10 cellular contexts compared by ENCODE assay signal in the genomic region with DNA sequence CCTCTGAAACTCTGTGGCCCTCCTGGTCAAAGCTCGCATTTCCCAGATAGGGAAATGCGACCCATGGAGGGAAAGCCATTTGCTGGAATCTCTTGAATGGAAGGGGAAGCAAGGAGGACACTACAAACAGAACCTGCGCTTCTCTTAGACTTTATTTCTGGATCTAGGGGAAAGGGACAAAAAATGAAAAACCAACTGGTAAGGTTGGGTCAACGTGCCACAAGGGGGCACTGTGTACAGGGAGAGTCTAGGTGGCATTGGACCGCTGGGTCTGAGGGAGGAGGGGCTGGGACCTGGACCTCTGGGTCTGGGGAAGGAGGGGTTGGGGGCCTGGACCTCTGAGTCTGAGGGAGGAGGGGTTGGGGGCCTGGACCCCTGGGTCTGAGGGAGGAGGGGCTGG. TPM values are rescaled to one million over a fixed set of nuclear protein-coding genes. Genes with fewer than 3 reads are reported as not detected.
A peak's percentile ranks its signal among the peaks of the same experiment; 100 is the strongest.
DNase-seq lines count a peak whose midpoint lies in the region; ATAC-seq and TF ChIP-seq lines count a peak whose summit lies in the region.
"Had no signal": no experiment of that assay in that cellular context is flagged by ENCODE, and none has a peak within 500 bp of the region (broad histone marks: within the 10 kb centered on the region; RNA-seq: fewer than 3 reads in every experiment).

No MANE protein-coding gene starts in this region.

- no peak overlapping the region for H3K4me3 Mint-ChIP-seq in endothelial cell (ENCODE audit: unreplicated experiment)
- H3K4me3 Mint-ChIP-seq: naive thymus-derived CD4-positive, alpha-beta T cell had no signal

- no peaks in the 10 kb centered on the region for H3K9me3 ChIP-seq in SU-DHL-6 (ENCODE audit: insufficient read depth, low read length)

- no peaks in the 10 kb centered on the region for H3K36me3 ChIP-seq in SU-DHL-6 (ENCODE audit: low read length)

- H3K9me2 ChIP-seq in SU-DHL-6 (replicated peaks; ENCODE audit: insufficient read depth, low read length): no peaks in the 10 kb centered on the region

- H3K79me2 ChIP-seq in SU-DHL-6 (ENCODE audit: insufficient read depth, low read length): no peaks in the 10 kb centered on the region

- no peak overlapping the region for H3K4me3 ChIP-seq in SU-DHL-6 (ENCODE audit: insufficient read depth, low read length, poor library complexity, severe bottlenecking)

- H3F3A ChIP-seq in SU-DHL-6 (ENCODE audit: insufficient read depth): no peaks in the 10 kb centered on the region

- TF ChIP-seq CTCF in SU-DHL-6 (IDR thresholded peaks at IDR 0.05; ENCODE audit: insufficient read depth, low read length, poor library complexity, severe bottlenecking) (peak; percentile 59), endothelial cell (IDR thresholded peaks at IDR 0.05; ENCODE audit: unreplicated experiment) (peak; percentile 63)

- H3K9ac ChIP-seq in SU-DHL-6 (ENCODE audit: low read length): no peak overlapping the region

- H4K20me1 ChIP-seq in SU-DHL-6 (ENCODE audit: low read depth, low read length): no peaks in the 10 kb centered on the region

- no peaks in the 10 kb centered on the region for H3K36me3 Mint-ChIP-seq in endothelial cell (ENCODE audit: low read depth, unreplicated experiment)
- H3K36me3 Mint-ChIP-seq: naive thymus-derived CD4-positive, alpha-beta T cell had no signal

- H2AFZ ChIP-seq in SU-DHL-6 (ENCODE audit: low read depth, low read length, severe bottlenecking): no peak overlapping the region

- H3K4me2 ChIP-seq in SU-DHL-6 (ENCODE audit: low read depth, low read length, poor library complexity, severe bottlenecking): no peak overlapping the region

- no peak overlapping the region for H3K27ac Mint-ChIP-seq in endothelial cell (ENCODE audit: unreplicated experiment)
- H3K27ac Mint-ChIP-seq: naive thymus-derived CD4-positive, alpha-beta T cell had no signal

- DNase-seq in activated naive CD4-positive, alpha-beta T cell treated with Interleukin-2 at 50 U/mL for 16 hours: peak; percentile 12
- no peak for DNase-seq in activated naive CD4-positive, alpha-beta T cell (lab: John Stamatoyannopoulos, UW)
- DNase-seq in endothelial cell (ENCODE audit: low spot score) (peak; percentile 58), NCI-H526 treated with DMSO at 0.1 percent for 48 hours (lab: John Stamatoyannopoulos, UW) (no peak)
- peak; percentile 20 for DNase-seq in stimulated activated CD8-positive, alpha-beta memory T cell treated with anti-CD3 and anti-CD28 coated beads, Interleukin-15, amount 100 ng/mL, for 24 hours (ENCODE audit: low read depth)

- no peaks in the 10 kb centered on the region for H3K27me3 ChIP-seq in SU-DHL-6 (ENCODE audit: low read length)

- H3K27me3 Mint-ChIP-seq in endothelial cell (ENCODE audit: unreplicated experiment): peaks cover 7% of the 10 kb centered on the region

- no peak for ATAC-seq in HG02642 (IDR thresholded peaks at IDR 0.05; ENCODE audit: poor library complexity, unreplicated experiment)
- ATAC-seq in GM21381 (IDR thresholded peaks at IDR 0.05; ENCODE audit: unreplicated experiment): no peak
- ATAC-seq: naive thymus-derived CD4-positive, alpha-beta T cell had no signal

- no peaks in the 10 kb centered on the region for H3K9me3 Mint-ChIP-seq in endothelial cell (ENCODE audit: unreplicated experiment)

- H3K4me1 Mint-ChIP-seq in endothelial cell (ENCODE audit: unreplicated experiment): peaks cover 4% of the 10 kb centered on the region

- H3K27ac ChIP-seq in SU-DHL-6 (ENCODE audit: low read depth, low read length): no peak overlapping the region

RNA-seq across cellular contexts. Expression of gene KLK4, which starts 5.0 kb away (rescaled TPM):
- not detected for total RNA-seq in endothelial cell (ENCODE audit: unreplicated experiment)
- total RNA-seq: activated CD8-positive, alpha-beta memory T cell treated with anti-CD3 and anti-CD28 coated beads for 36 hours; naive thymus-derived CD4-positive, alpha-beta T cell had no signal

RNA-seq across cellular contexts. Expression of gene KLK2, which starts 33.0 kb away (rescaled TPM):
- not detected for total RNA-seq in endothelial cell (ENCODE audit: unreplicated experiment)
- total RNA-seq: activated CD8-positive, alpha-beta memory T cell treated with anti-CD3 and anti-CD28 coated beads for 36 hours; naive thymus-derived CD4-positive, alpha-beta T cell had no signal

RNA-seq across cellular contexts. Expression of gene KLK5, which starts 46.6 kb away (rescaled TPM):
- not detected for total RNA-seq in endothelial cell (ENCODE audit: unreplicated experiment)
- total RNA-seq: activated CD8-positive, alpha-beta memory T cell treated with anti-CD3 and anti-CD28 coated beads for 36 hours; naive thymus-derived CD4-positive, alpha-beta T cell had no signal

RNA-seq across cellular contexts. Expression of gene KLK3, which starts 51.5 kb away (rescaled TPM):
- not detected for total RNA-seq in endothelial cell (ENCODE audit: unreplicated experiment)
- total RNA-seq: activated CD8-positive, alpha-beta memory T cell treated with anti-CD3 and anti-CD28 coated beads for 36 hours; naive thymus-derived CD4-positive, alpha-beta T cell had no signal

Comparison
In these comparisons a context has a peak if more than half of its experiments do, and no peak if none do; other contexts are left out.
1. DNase-seq: peak in activated naive CD4-positive, alpha-beta T cell treated with Interleukin-2 at 50 U/mL for 16 hours (single experiment), endothelial cell (single experiment) and stimulated activated CD8-positive, alpha-beta memory T cell treated with anti-CD3 and anti-CD28 coated beads, Interleukin-15, amount 100 ng/mL, for 24 hours (single experiment); none in activated naive CD4-positive, alpha-beta T cell (0 of 4) and NCI-H526 treated with DMSO at 0.1 percent for 48 hours (single experiment).